In genomic region chr20:23039885-23040508, GRCh38 we compare ENCODE assay signal across 1 cellular context.
TF ChIP-seq lines count a peak whose summit lies in the region.

No MANE protein-coding gene starts in this region.

TF ChIP-seq in A549, 52 proteins besides CTCF, POLR2A, EP300 and RAD21 (continued from another document):
- no peak for TF ChIP-seq FOXS1 (CRISPR knock-in tag; IDR thresholded peaks at IDR 0.05)
TF ChIP-seq in A549: peak in this region for 0.
